7 cellular contexts compared by ENCODE assay signal in genomic region chr21:28472528-28472927, GRCh38.
A peak's percentile ranks its signal among the peaks of the same experiment; 100 is the strongest.
DNase-seq lines count a peak whose midpoint lies in the region; ATAC-seq, FAIRE-seq and TF ChIP-seq lines count a peak whose summit lies in the region.
"Not testable (repeated sequence)": the region's sequence is repeated elsewhere in the genome, so short reads cannot be mapped to it uniquely, and the experiment has no call there.

No MANE protein-coding gene starts in this region.

- peak; percentile 64 for DNase-seq in LHCN-M2 (ENCODE audit: low read depth)
- peak; percentile 20 for DNase-seq in astrocyte (ENCODE audit: low read depth)
- peak; percentile 24 to 36 for DNase-seq in fibroblast of lung (ENCODE audit: low read depth in 2 of 2)
- not testable (repeated sequence) for DNase-seq in osteocyte (ENCODE audit: extremely low spot score, unreplicated experiment)

- not testable (repeated sequence) for H3K4me1 ChIP-seq in astrocyte (ENCODE audit: insufficient read depth, low read length); fibroblast of lung (ENCODE audit: control insufficient read depth, extremely low read depth, insufficient read depth, low read length)

- not testable (repeated sequence) for TF ChIP-seq CTCF in astrocyte (IDR thresholded peaks at IDR 0.05; ENCODE audit: insufficient read depth, low read depth, low read length); fibroblast of lung (conservative IDR thresholded peaks at IDR 0.05 in 1 of 2, IDR thresholded peaks at IDR 0.05 in 1 of 2; ENCODE audit: low read depth in 1 of 2, low read length in 2 of 2); osteocyte (IDR thresholded peaks at IDR 0.05)

- not testable (repeated sequence) for H3K9me3 ChIP-seq in astrocyte (ENCODE audit: insufficient read depth, low read depth, low read length); fibroblast of lung (ENCODE audit: control insufficient read depth, insufficient read depth, low read depth, low read length)

- not testable (repeated sequence) for H3K27me3 ChIP-seq in astrocyte (ENCODE audit: insufficient read depth, low read length); fibroblast of lung (ENCODE audit: control insufficient read depth, insufficient read depth, low read length)

- not testable (repeated sequence) for H3K36me3 ChIP-seq in astrocyte (ENCODE audit: insufficient read depth, low read length); fibroblast of lung (ENCODE audit: control insufficient read depth, insufficient read depth, low read length)

- H3K4me1 Mint-ChIP-seq in astrocyte (ENCODE audit: low read depth, unreplicated experiment): not testable (repeated sequence)
- H3K4me1 Mint-ChIP-seq in osteocyte (ENCODE audit: unreplicated experiment): peaks cover 18% of the 10 kb centered on the region

- not testable (repeated sequence) for H3K36me3 Mint-ChIP-seq in astrocyte (ENCODE audit: low read depth, unreplicated experiment); osteocyte (ENCODE audit: unreplicated experiment)

- not testable (repeated sequence) for H3K27ac Mint-ChIP-seq in astrocyte (ENCODE audit: unreplicated experiment)
- H3K27ac Mint-ChIP-seq in osteocyte (ENCODE audit: unreplicated experiment): peak overlapping the region; percentile 16

- ATAC-seq in GM18502 (IDR thresholded peaks at IDR 0.05; ENCODE audit: poor library complexity, unreplicated experiment) (peak; percentile 70), GM19351 (IDR thresholded peaks at IDR 0.05; ENCODE audit: unreplicated experiment) (peak; percentile 38), HG02798 (IDR thresholded peaks at IDR 0.05; ENCODE audit: poor library complexity, unreplicated experiment) (peak; percentile 73)

- H3K4me3 ChIP-seq in astrocyte (ENCODE audit: insufficient read depth, low read depth, low read length); fibroblast of lung (replicated peaks in 1 of 4; ENCODE audit: control extremely low read depth in 1 of 4, insufficient read depth in 1 of 4, low read depth in 3 of 4, low read length in 4 of 4): not testable (repeated sequence)

- not testable (repeated sequence) for H3K9ac ChIP-seq in astrocyte (ENCODE audit: low read length); fibroblast of lung (ENCODE audit: insufficient read depth, low read length)

- peak; percentile 39 for FAIRE-seq in astrocyte (lab: Jason Lieb, UNC)

- not testable (repeated sequence) for H3K4me3 Mint-ChIP-seq in astrocyte (ENCODE audit: unreplicated experiment); osteocyte (ENCODE audit: unreplicated experiment)

- not testable (repeated sequence) for H3K27ac ChIP-seq in astrocyte (ENCODE audit: low read depth, low read length); fibroblast of lung (ENCODE audit: insufficient read depth, low read length)

- H3K79me2 ChIP-seq in astrocyte (ENCODE audit: insufficient read depth, low read length); fibroblast of lung (ENCODE audit: control insufficient read depth, insufficient read depth, low read length): not testable (repeated sequence)

- H4K20me1 ChIP-seq in astrocyte (ENCODE audit: insufficient read depth, low read length); fibroblast of lung (ENCODE audit: control insufficient read depth, extremely low read depth, insufficient read depth, low read length): not testable (repeated sequence)

- not testable (repeated sequence) for H2AFZ ChIP-seq in astrocyte (ENCODE audit: low read depth, low read length); fibroblast of lung (ENCODE audit: low read length)

- not testable (repeated sequence) for H3K9me3 Mint-ChIP-seq in astrocyte (ENCODE audit: unreplicated experiment)
- peaks cover 16% of the 10 kb centered on the region for H3K9me3 Mint-ChIP-seq in osteocyte (ENCODE audit: unreplicated experiment)

- not testable (repeated sequence) for H3K27me3 Mint-ChIP-seq in astrocyte (ENCODE audit: low read depth, unreplicated experiment); osteocyte (ENCODE audit: unreplicated experiment)

- H3K4me2 ChIP-seq in astrocyte (ENCODE audit: low read length); fibroblast of lung (ENCODE audit: extremely low read depth, insufficient read depth, low read length): not testable (repeated sequence)
